ENCODE assay signal across 9 cellular contexts in the genomic region with DNA sequence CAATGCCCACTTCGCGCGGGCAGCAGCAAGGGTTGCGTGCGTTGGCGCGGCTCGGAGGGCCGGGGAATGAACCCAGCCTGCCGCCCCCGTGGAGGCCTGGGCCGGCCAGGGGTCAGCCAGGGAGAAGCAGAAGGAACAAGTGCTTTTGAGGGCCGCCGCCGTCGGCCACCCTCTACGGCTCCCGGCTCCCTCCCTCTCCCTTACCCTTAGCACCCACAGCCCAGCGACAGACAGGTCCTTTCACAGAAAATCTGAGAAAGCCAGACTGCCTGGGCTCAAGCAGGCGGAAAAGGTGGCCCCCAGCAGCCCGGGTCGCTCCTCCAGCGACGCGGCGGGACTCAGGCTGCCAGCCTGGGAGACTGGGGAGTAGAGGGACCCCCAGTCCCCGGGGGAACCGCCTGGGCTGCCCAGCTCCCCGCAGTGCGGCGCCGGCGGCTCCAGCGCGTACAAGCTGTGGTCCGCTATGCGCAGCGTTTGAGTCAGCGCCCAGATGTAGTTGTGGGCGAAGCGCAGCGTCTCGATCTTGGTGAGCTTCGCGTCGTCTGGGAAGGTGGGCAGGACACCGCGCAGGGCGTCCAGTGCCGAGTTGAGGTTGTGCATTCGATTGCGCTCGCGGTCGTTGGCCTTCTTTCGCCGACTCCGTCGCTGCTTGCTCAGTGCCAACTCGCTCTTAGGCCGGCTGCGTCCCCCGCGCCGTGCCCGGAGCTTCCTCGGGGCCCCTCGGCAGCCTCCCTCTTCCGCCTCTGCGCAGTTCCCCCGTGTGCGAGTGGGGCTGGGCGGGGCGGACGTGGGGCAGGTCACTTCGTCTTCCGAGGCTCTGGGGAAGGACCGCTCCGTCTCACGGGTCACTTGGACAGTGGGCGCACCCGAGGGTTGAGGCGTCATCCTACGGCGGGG. TPM values are rescaled to one million over a fixed set of nuclear protein-coding genes. Genes with fewer than 3 reads are reported as not detected.
A peak's percentile ranks its signal among the peaks of the same experiment; 100 is the strongest.
DNase-seq lines count a peak whose midpoint lies in the region; ATAC-seq, FAIRE-seq and TF ChIP-seq lines count a peak whose summit lies in the region.
"Had no signal": no experiment of that assay in that cellular context is flagged by ENCODE, and none has a peak within 500 bp of the region (broad histone marks: within the 10 kb centered on the region; RNA-seq: fewer than 3 reads in every experiment).

No MANE protein-coding gene starts in this region.

- ATAC-seq in right lobe of liver (peak in 2 of 4 donors; percentile 17 to 25), HepG2 (no peak), GM19328 (IDR thresholded peaks at IDR 0.05; ENCODE audit: unreplicated experiment) (no peak)

- intact Hi-C loops in right lobe of liver (cut with DNase I) = no loop called here
- intact Hi-C loops in HepG2 (cut with micrococcal nuclease; ENCODE audit: unreplicated experiment) = no loop called here

- 2% methylated on average over 29 of the region's 85 CpGs for WGBS in right lobe of liver (ENCODE audit: insufficient coverage, low coverage, low lambda C conversion rate, missing lambda C conversion rate)
- WGBS in HepG2 (ENCODE audit: low lambda C conversion rate) = 56% methylated on average over 48 of the region's 85 CpGs

- CTCF ChIA-PET in HepG2 (lab: Yijun Ruan, JAX; ENCODE audit: low intra/inter-chr PET ratio, low total read pairs) = no interaction called here

- H4K20me1 ChIP-seq in HepG2 (ENCODE audit: insufficient read depth, low read length) = no peaks in the 10 kb centered on the region

- no peak for FAIRE-seq in HepG2 (lab: Jason Lieb, UNC)
- FAIRE-seq in urothelium cell line (lab: Jason Lieb, UNC) = peak; percentile 42
- FAIRE-seq: pancreas had no signal

- H3K27me3 ChIP-seq in right lobe of liver (peaks cover 0 to 28% of the 10 kb centered on the region in 2 donors), HepG2 (ENCODE audit: control insufficient read depth in 1 of 2, insufficient read depth in 2 of 2, low read length in 2 of 2) (peaks cover 6 to 70% of the 10 kb centered on the region in 2 experiments), adipocyte (replicated peaks; ENCODE audit: control insufficient read depth, insufficient read depth, low read length) (peaks cover 89% of the 10 kb centered on the region), mononuclear cell (ENCODE audit: insufficient read depth, low read length) (peaks cover 99% of the 10 kb centered on the region)

- POLR2A ChIA-PET in HepG2 (lab: Yijun Ruan, JAX) = no interaction called here

- BruUV-seq in HepG2 (replicated peaks; lab: Mats Ljungman, UMichigan) = no TSS peak

- in situ Hi-C loops in HepG2 (cut with HindIII; ENCODE audit: extremely low pct_ligation_motif_present, low pct_unique_long_range_greater_than_20kb) = no loop called here

- no peak for TF ChIP-seq RAD21 in HepG2 (CRISPR knock-in tag; IDR thresholded peaks at IDR 0.05)

- no peak for TF ChIP-seq EP300 in HepG2 (IDR thresholded peaks at IDR 0.05; ENCODE audit: low read depth in 2 of 2, low read length in 2 of 2)
- no peak for TF ChIP-seq EP300 in HepG2 (CRISPR knock-in tag; IDR thresholded peaks at IDR 0.05; ENCODE audit: borderline replicate concordance)

- H2AFZ ChIP-seq in HepG2 (ENCODE audit: low read length) = no peak overlapping the region

- H3K4me3 ChIP-seq in right lobe of liver = peak overlapping the region in 2 of 3 donors; percentile 2 to 19
- H3K4me3 ChIP-seq in HepG2 (replicated peaks in 1 of 3; ENCODE audit: insufficient read depth in 1 of 3, low read depth in 2 of 3, low read length in 3 of 3) = no peak overlapping the region
- peak overlapping the region; percentile 23 for H3K4me3 ChIP-seq in adipocyte (ENCODE audit: low read length)
- H3K4me3 ChIP-seq in mononuclear cell (ENCODE audit: low read length) = peak overlapping the region; percentile 4

- H3K4me1 ChIP-seq in right lobe of liver (no peaks in the 10 kb centered on the region), HepG2 (ENCODE audit: insufficient read depth, low read length) (no peaks in the 10 kb centered on the region), adipocyte (ENCODE audit: control insufficient read depth, insufficient read depth, low read length) (no peaks in the 10 kb centered on the region), mononuclear cell (ENCODE audit: insufficient read depth, low read length) (peaks cover 22% of the 10 kb centered on the region)
- H3K4me1 ChIP-seq: pancreas had no signal

- H3K9ac ChIP-seq in HepG2 (ENCODE audit: insufficient read depth, low read depth, low read length) = no peak overlapping the region
- no peak overlapping the region for H3K9ac ChIP-seq in adipocyte (ENCODE audit: low read length)

- H3K4me2 ChIP-seq in HepG2 (ENCODE audit: low read depth, low read length) = no peak overlapping the region

- H3K36me3 ChIP-seq in right lobe of liver (no peaks in the 10 kb centered on the region), HepG2 (replicated peaks in 1 of 2; ENCODE audit: control insufficient read depth in 1 of 2, insufficient read depth in 2 of 2, low read length in 2 of 2) (no peaks in the 10 kb centered on the region), adipocyte (ENCODE audit: control insufficient read depth, insufficient read depth, low read length, severe bottlenecking) (no peaks in the 10 kb centered on the region)
- H3K36me3 ChIP-seq: pancreas had no signal

- no peak for DNase-seq in right lobe of liver
- DNase-seq in HepG2 (ENCODE audit: low spot score) = no peak
- no peak for DNase-seq in adipocyte (ENCODE audit: low read depth)
- DNase-seq in urothelium cell line (ENCODE audit: low spot score) = no peak
- no peak for DNase-seq in HK-2 (ENCODE audit: unreplicated experiment)
- DNase-seq in nucleus accumbens (lab: John Stamatoyannopoulos, UW) = no peak

- TF ChIP-seq POLR2A in right lobe of liver (IDR thresholded peaks at IDR 0.05) = no peak
- TF ChIP-seq POLR2A in HepG2 (IDR thresholded peaks at IDR 0.05; ENCODE audit: insufficient read depth in 1 of 2, low read depth in 2 of 2, low read length in 2 of 2) = no peak

- no peak for TF ChIP-seq CTCF in right lobe of liver (IDR thresholded peaks at IDR 0.05)
- no peak for TF ChIP-seq CTCF in HepG2 (CRISPR knock-in tag; IDR thresholded peaks at IDR 0.05)

- H3K27ac ChIP-seq in right lobe of liver = no peak overlapping the region
- H3K27ac ChIP-seq in HepG2 (ENCODE audit: extremely low read length, insufficient read depth, low read length) = no peak overlapping the region
- H3K27ac ChIP-seq: pancreas had no signal

- no peaks in the 10 kb centered on the region for H3K79me2 ChIP-seq in HepG2 (ENCODE audit: insufficient read depth, low read length)

- H3K9me3 ChIP-seq in right lobe of liver (no peaks in the 10 kb centered on the region), HepG2 (ENCODE audit: low read length) (no peaks in the 10 kb centered on the region), adipocyte (ENCODE audit: control insufficient read depth, low read length) (no peaks in the 10 kb centered on the region), mononuclear cell (ENCODE audit: low read depth, low read length) (no peaks in the 10 kb centered on the region)
- H3K9me3 ChIP-seq: pancreas had no signal

RNA-seq across cellular contexts. Expression of a gene that starts 0.8 kb away (rescaled TPM):
- total RNA-seq in right lobe of liver (not detected), HepG2 (2016; rRNA removed; fragmentation: Illumina TruSeq; extraction: Trizol) (not detected in 2 replicates), mononuclear cell (not detected)
- total RNA-seq in HepG2 (2016; cell fraction: cytosol; rRNA removed; fragmentation: Illumina TruSeq; extraction: Trizol; ENCODE audit: low read depth) = not detected in 2 replicates
- not detected in 2 replicates for total RNA-seq in HepG2 (2016; cell fraction: insoluble cytoplasmic fraction; rRNA removed; fragmentation: Illumina TruSeq; extraction: Trizol)
- total RNA-seq in HepG2 (2016; cell fraction: membrane; rRNA removed; fragmentation: Illumina TruSeq; extraction: Trizol) = not detected in 2 replicates
- total RNA-seq in HepG2 (2016; cell fraction: nucleus; rRNA removed; fragmentation: Illumina TruSeq; extraction: Trizol) = not detected in 2 replicates
- polyA plus RNA-seq in HepG2 (2011; rRNA removed) = not detected in 2 replicates
- not detected in 2 replicates for polyA plus RNA-seq in HepG2 (2011; cell fraction: cytosol; rRNA removed)
- polyA plus RNA-seq in HepG2 (2011; cell fraction: nucleus; rRNA removed) = not detected in 2 replicates
- not detected in 2 replicates for polyA plus RNA-seq in HepG2 (2012)
- not detected in 2 replicates for polyA plus RNA-seq in HepG2 (2016; cell fraction: cytosol; fragmentation: Illumina TruSeq; extraction: Trizol; ENCODE audit: low read depth)
- not detected in 2 replicates for polyA plus RNA-seq in HepG2 (2016; cell fraction: insoluble cytoplasmic fraction; fragmentation: Illumina TruSeq; extraction: Trizol; ENCODE audit: low read depth)
- not detected in 2 replicates for polyA plus RNA-seq in HepG2 (2016; cell fraction: membrane; fragmentation: Illumina TruSeq; extraction: Trizol; ENCODE audit: low read depth)
- polyA plus RNA-seq in HepG2 (2016; cell fraction: nucleus; fragmentation: Illumina TruSeq; extraction: Trizol; ENCODE audit: insufficient read depth, low read depth) = not detected in 2 replicates
- polyA minus RNA-seq in HepG2 (2011; rRNA and poly(A)+ RNA removed; ENCODE audit: low replicate concordance) = not detected in 2 replicates
- not detected in 2 replicates for polyA minus RNA-seq in HepG2 (2011; cell fraction: cytosol; rRNA and poly(A)+ RNA removed)
- not detected in 2 replicates for polyA minus RNA-seq in HepG2 (2011; cell fraction: nucleus; rRNA and poly(A)+ RNA removed)
- polyA plus RNA-seq: pancreas had no signal

RNA-seq across cellular contexts. Expression of a gene that starts 57.6 kb away (rescaled TPM):
- total RNA-seq in right lobe of liver (1 to 10 TPM in 5 of 6 experiments, under 1 TPM in 1; 0.74 to 3.9 (median 1.5) TPM), HepG2 (2016; rRNA removed; fragmentation: Illumina TruSeq; extraction: Trizol) (1.9 and 2.0 TPM in 2 replicates), mononuclear cell (not detected)
- total RNA-seq in HepG2 (2016; cell fraction: cytosol; rRNA removed; fragmentation: Illumina TruSeq; extraction: Trizol; ENCODE audit: low read depth) = 1.2 and 1.6 TPM in 2 replicates
- 1.4 and 1.8 TPM in 2 replicates for total RNA-seq in HepG2 (2016; cell fraction: insoluble cytoplasmic fraction; rRNA removed; fragmentation: Illumina TruSeq; extraction: Trizol)
- total RNA-seq in HepG2 (2016; cell fraction: membrane; rRNA removed; fragmentation: Illumina TruSeq; extraction: Trizol) = 1.9 and 2.5 TPM in 2 replicates
- total RNA-seq in HepG2 (2016; cell fraction: nucleus; rRNA removed; fragmentation: Illumina TruSeq; extraction: Trizol) = 2.2 and 2.3 TPM in 2 replicates
- 4.0 and 5.8 TPM in 2 replicates for polyA plus RNA-seq in HepG2 (2011; rRNA removed)
- 4.4 and 5.3 TPM in 2 replicates for polyA plus RNA-seq in HepG2 (2011; cell fraction: cytosol; rRNA removed)
- polyA plus RNA-seq in HepG2 (2011; cell fraction: nucleus; rRNA removed) = 2.9 and 4.9 TPM in 2 replicates
- polyA plus RNA-seq in HepG2 (2012) = 2.2 and 3.5 TPM in 2 replicates
- 2.6 and 2.8 TPM in 2 replicates for polyA plus RNA-seq in HepG2 (2016; cell fraction: cytosol; fragmentation: Illumina TruSeq; extraction: Trizol; ENCODE audit: low read depth)
- polyA plus RNA-seq in HepG2 (2016; cell fraction: insoluble cytoplasmic fraction; fragmentation: Illumina TruSeq; extraction: Trizol; ENCODE audit: low read depth) = 4.5 and 5.3 TPM in 2 replicates
- 2.9 TPM in 2 replicates for polyA plus RNA-seq in HepG2 (2016; cell fraction: membrane; fragmentation: Illumina TruSeq; extraction: Trizol; ENCODE audit: low read depth)
- 4.9 and 6.1 TPM in 2 replicates for polyA plus RNA-seq in HepG2 (2016; cell fraction: nucleus; fragmentation: Illumina TruSeq; extraction: Trizol; ENCODE audit: insufficient read depth, low read depth)
- 7.1 and 10.4 TPM in 2 replicates for polyA minus RNA-seq in HepG2 (2011; rRNA and poly(A)+ RNA removed; ENCODE audit: low replicate concordance)
- polyA minus RNA-seq in HepG2 (2011; cell fraction: cytosol; rRNA and poly(A)+ RNA removed) = 0.99 TPM in 1 of 2 replicates, not detected in the other
- polyA minus RNA-seq in HepG2 (2011; cell fraction: nucleus; rRNA and poly(A)+ RNA removed) = 2.6 and 4.7 TPM in 2 replicates

Comparison
In these comparisons a context has a peak if more than half of its experiments do, and no peak if none do; other contexts are left out.
1. H3K4me3 ChIP-seq: peak in right lobe of liver (2 of 3), adipocyte (single experiment) and mononuclear cell (single experiment); none in HepG2 (0 of 3).